8 cellular contexts compared by ENCODE assay signal in the genomic region with DNA sequence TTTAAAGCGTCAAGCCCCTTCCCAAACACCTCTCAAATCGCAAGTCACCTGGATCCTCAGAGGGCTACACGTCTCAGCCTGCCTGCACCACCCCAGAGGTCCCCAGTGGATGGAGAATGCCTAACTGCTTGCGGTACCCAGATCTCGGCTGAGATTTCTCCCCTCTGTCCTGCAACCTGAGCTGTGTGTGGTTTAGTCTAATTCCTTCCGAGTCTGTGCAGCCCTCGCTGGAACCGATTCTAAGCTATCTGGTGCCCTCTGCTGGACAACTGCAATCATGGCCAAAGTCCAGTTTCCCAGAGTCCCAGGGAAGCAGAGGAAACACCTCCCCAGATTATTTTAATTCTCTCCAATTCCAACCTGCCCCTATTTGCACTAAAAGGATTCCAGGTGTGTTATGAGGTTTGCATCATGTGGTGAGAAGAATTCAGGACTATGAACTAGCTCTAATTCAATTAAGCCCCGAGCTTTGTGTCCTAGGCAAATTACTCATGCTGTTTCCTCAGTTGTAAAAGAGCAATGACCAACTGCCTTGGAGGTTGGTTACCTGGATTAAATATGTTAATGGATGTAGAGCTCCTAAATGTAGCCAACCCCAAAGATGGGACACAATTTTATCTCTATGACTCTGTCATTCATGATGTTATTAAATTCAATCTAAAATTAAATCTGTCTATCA.
DNase-seq lines count a peak whose midpoint lies in the region; ATAC-seq and TF ChIP-seq lines count a peak whose summit lies in the region.

No MANE protein-coding gene starts in this region.

- WGBS in endodermal cell (ENCODE audit: insufficient coverage in 1 of 2, insufficient read length in 1 of 2), 2 experiments = 35 to 41% methylated on average over 6 to 9 of the region's 9 CpGs

- DNase-seq in NCI-H69 (lab: John Stamatoyannopoulos, UW) (peak; percentile 36), endodermal cell (peak; percentile 89), middle frontal gyrus (ENCODE audit: extremely low spot score, low spot score) (peak; percentile 63)
- peak; percentile 65 for DNase-seq in activated CD8-positive, alpha-beta T cell treated with anti-CD3 and anti-CD28 coated beads for 36 hours
- peak; percentile 11 to 17 for DNase-seq in stimulated activated CD8-positive, alpha-beta memory T cell treated with anti-CD3 and anti-CD28 coated beads, Interleukin-7, amount 100 ng/mL, for 1 hour (ENCODE audit: low read depth in 2 of 2)

- peak; percentile 87 for TF ChIP-seq CTCF in activated CD8-positive, alpha-beta T cell treated with anti-CD3 and anti-CD28 coated beads for 36 hours (IDR thresholded peaks at IDR 0.05)
- TF ChIP-seq CTCF in endodermal cell (conservative IDR thresholded peaks at IDR 0.05) = peak; percentile 92

- H3K36me3 ChIP-seq in ACC112 (ENCODE audit: insufficient read depth, low read length) (no peaks in the 10 kb centered on the region), endodermal cell (ENCODE audit: control insufficient read depth, insufficient read depth, low read length) (no peaks in the 10 kb centered on the region)

- POLR2A ChIA-PET in activated CD8-positive, alpha-beta T cell treated with anti-CD3 and anti-CD28 coated beads for 36 hours (lab: Charles Lee) = no interaction called here

- ATAC-seq in GM18498 (IDR thresholded peaks at IDR 0.05; ENCODE audit: unreplicated experiment) (peak; percentile 78), HG03196 (IDR thresholded peaks at IDR 0.05; ENCODE audit: unreplicated experiment) (peak; percentile 76)
- ATAC-seq in activated CD8-positive, alpha-beta T cell treated with anti-CD3 and anti-CD28 coated beads for 36 hours = peak; percentile 56

- H3K4me3 Mint-ChIP-seq in activated CD8-positive, alpha-beta T cell treated with anti-CD3 and anti-CD28 coated beads for 36 hours = no peak overlapping the region
- H3K4me3 Mint-ChIP-seq in endodermal cell = no peak overlapping the region

- no peaks in the 10 kb centered on the region for H3K9me3 Mint-ChIP-seq in activated CD8-positive, alpha-beta T cell treated with anti-CD3 and anti-CD28 coated beads for 36 hours
- H3K9me3 Mint-ChIP-seq in endodermal cell = no peaks in the 10 kb centered on the region

- no peak overlapping the region for H3K9ac ChIP-seq in endodermal cell (ENCODE audit: extremely low read depth, low read length, poor library complexity, severe bottlenecking)

- H3K79me2 ChIP-seq in ACC112 (ENCODE audit: control insufficient read depth, insufficient read depth, low read length, unreplicated experiment) = no peaks in the 10 kb centered on the region

- H3K4me3 ChIP-seq in ACC112 (ENCODE audit: low read depth, low read length) (no peak overlapping the region), endodermal cell (ENCODE audit: low read length) (no peak overlapping the region)

- H3K27ac Mint-ChIP-seq in activated CD8-positive, alpha-beta T cell treated with anti-CD3 and anti-CD28 coated beads for 36 hours = no peak overlapping the region
- H3K27ac Mint-ChIP-seq in endodermal cell = no peak overlapping the region

- H3K4me1 ChIP-seq in ACC112 (ENCODE audit: control insufficient read depth, insufficient read depth, low read length, unreplicated experiment) (peaks cover 33% of the 10 kb centered on the region), endodermal cell (ENCODE audit: control insufficient read depth, insufficient read depth, low read length) (no peaks in the 10 kb centered on the region)

- H3K36me3 Mint-ChIP-seq in activated CD8-positive, alpha-beta T cell treated with anti-CD3 and anti-CD28 coated beads for 36 hours (ENCODE audit: low read depth) = no peaks in the 10 kb centered on the region
- H3K36me3 Mint-ChIP-seq in endodermal cell (ENCODE audit: low read depth) = no peaks in the 10 kb centered on the region

- CTCF ChIA-PET in activated CD8-positive, alpha-beta T cell treated with anti-CD3 and anti-CD28 coated beads for 36 hours (lab: Charles Lee) = interaction anchor here (0.7 to 2.3 kb wide), 28 partner anchors 9 to 1297 kb away, joined by 3 to 12 read pairs (median 4); no protein-coding TSS in a partner anchor

- H3K27ac ChIP-seq in ACC112 (ENCODE audit: low read depth, low read length) (peak overlapping the region; percentile 94; the same call in 1 of the 2 replicates), endodermal cell (ENCODE audit: low read depth, low read length) (no peak overlapping the region)

- H2AFZ ChIP-seq in ACC112 (ENCODE audit: low read length, unreplicated experiment) = no peak overlapping the region

- H3K4me1 Mint-ChIP-seq in activated CD8-positive, alpha-beta T cell treated with anti-CD3 and anti-CD28 coated beads for 36 hours (ENCODE audit: low read depth) = peaks cover 4% of the 10 kb centered on the region
- peaks cover 2% of the 10 kb centered on the region for H3K4me1 Mint-ChIP-seq in endodermal cell

- H3K27me3 ChIP-seq in ACC112 (ENCODE audit: insufficient read depth, low read length) = no peaks in the 10 kb centered on the region
- peaks cover 8% of the 10 kb centered on the region for H3K27me3 ChIP-seq in endodermal cell (ENCODE audit: control insufficient read depth, insufficient read depth, low read length, poor library complexity, severe bottlenecking)

- peaks cover 5% of the 10 kb centered on the region for H3K27me3 Mint-ChIP-seq in activated CD8-positive, alpha-beta T cell treated with anti-CD3 and anti-CD28 coated beads for 36 hours
- peaks cover 4% of the 10 kb centered on the region for H3K27me3 Mint-ChIP-seq in endodermal cell (ENCODE audit: insufficient read depth)

- intact Hi-C loops in activated CD8-positive, alpha-beta T cell treated with anti-CD3 and anti-CD28 coated beads for 36 hours (cut with micrococcal nuclease) = no loop called here

- no peaks in the 10 kb centered on the region for H3K9me3 ChIP-seq in endodermal cell (ENCODE audit: control insufficient read depth, low read length)

Comparison
In these comparisons a context has a peak if more than half of its experiments do, and no peak if none do; other contexts are left out.
1. DNase-seq: peak in every context shown above with its lines; median percentile 89 in endodermal cell; 65 in activated CD8-positive, alpha-beta T cell treated with anti-CD3 and anti-CD28 coated beads for 36 hours; 63 in middle frontal gyrus; 36 in NCI-H69; 14 in stimulated activated CD8-positive, alpha-beta memory T cell treated with anti-CD3 and anti-CD28 coated beads, Interleukin-7, amount 100 ng/mL, for 1 hour.